8 cellular contexts compared by ENCODE assay signal in genomic region chr2:144508162-144508765, GRCh38. TPM values are rescaled to one million over a fixed set of nuclear protein-coding genes. Genes with fewer than 3 reads are reported as not detected.
DNase-seq lines count a peak whose midpoint lies in the region; ATAC-seq and TF ChIP-seq lines count a peak whose summit lies in the region.

No MANE protein-coding gene starts in this region.

- H3K4me1 ChIP-seq in psoas muscle (peaks cover 80% of the 10 kb centered on the region), MM.1S (ENCODE audit: low read length) (no peaks in the 10 kb centered on the region)

- no peaks in the 10 kb centered on the region for H3K9me2 ChIP-seq in MM.1S (replicated peaks; ENCODE audit: insufficient read depth, low read length)

- H3K9me3 ChIP-seq in psoas muscle (no peaks in the 10 kb centered on the region), MM.1S (replicated peaks; ENCODE audit: insufficient read depth, low read length) (no peaks in the 10 kb centered on the region)

- no peak overlapping the region for H3K4me2 ChIP-seq in MM.1S (ENCODE audit: low read depth, low read length)

- ATAC-seq in psoas muscle (peak in 2 of 4 donors; percentile 17 to 30), GM18907 (IDR thresholded peaks at IDR 0.05; ENCODE audit: unreplicated experiment) (no peak), GM18517 (IDR thresholded peaks at IDR 0.05; ENCODE audit: unreplicated experiment) (no peak)

- no peak overlapping the region for H2AFZ ChIP-seq in MM.1S (ENCODE audit: low read length)

- H3K4me3 ChIP-seq in psoas muscle (peak overlapping the region; percentile 89), MM.1S (ENCODE audit: low read length) (no peak overlapping the region)

- peak overlapping the region; percentile 96 for H3K27ac ChIP-seq in psoas muscle
- no peak overlapping the region for H3K27ac ChIP-seq in MM.1S (ENCODE audit: low read length)

- H3K9ac ChIP-seq in MM.1S (ENCODE audit: low read length): no peak overlapping the region

- no peaks in the 10 kb centered on the region for H3K27me3 ChIP-seq in psoas muscle (ENCODE audit: insufficient read depth in 3 of 3, low read length in 2 of 3)
- peaks cover 7% of the 10 kb centered on the region; the same call in 1 of the 2 replicates for H3K27me3 ChIP-seq in MM.1S (replicated peaks; ENCODE audit: insufficient read depth, low read length)

- no peaks in the 10 kb centered on the region for H3K79me2 ChIP-seq in MM.1S (ENCODE audit: low read length)

- in situ Hi-C loops in SK-MEL-5 (cut with HindIII; ENCODE audit: low pct_unique_long_range_greater_than_20kb, low sequenced_read_pairs): loop anchor here (25.0 kb wide), 1 partner anchor 429 kb away; no protein-coding TSS in a partner anchor

- intact Hi-C loops in psoas muscle (cut with DNase I): loop anchor here (2.0 to 5.0 kb wide), 2 partner anchors 46 to 53 kb away; no protein-coding TSS in a partner anchor

- H4K20me1 ChIP-seq in MM.1S (ENCODE audit: insufficient read depth, low read length): no peaks in the 10 kb centered on the region

- 11 to 29% (median 17%) methylated on average over 15 of the region's 15 CpGs for WGBS in psoas muscle, 3 donors

- TF ChIP-seq CTCF in psoas muscle (IDR thresholded peaks at IDR 0.05): no peak
- no peak for TF ChIP-seq CTCF in MM.1S (IDR thresholded peaks at IDR 0.05; ENCODE audit: low read length)

- H3K36me3 ChIP-seq in psoas muscle (ENCODE audit: insufficient read depth in 1 of 2, low read depth in 1 of 2): no peaks in the 10 kb centered on the region
- no peaks in the 10 kb centered on the region for H3K36me3 ChIP-seq in MM.1S (replicated peaks; ENCODE audit: insufficient read depth, low read length)

- DNase-seq in ELR (ENCODE audit: low read depth) (peak; percentile 32), SK-MEL-5 (ENCODE audit: low read depth, low spot score) (peak; percentile 76), foreskin melanocyte (peak; percentile 76), psoas muscle (no peak), MM.1S (no peak), middle frontal gyrus (ENCODE audit: extremely low spot score, low spot score) (no peak)

- no peaks in the 10 kb centered on the region for H3F3A ChIP-seq in MM.1S (ENCODE audit: insufficient read depth, low read length)

RNA-seq across cellular contexts. Expression of gene ZEB2, which starts 11.7 kb away (rescaled TPM):
- 71.9 and 85.0 TPM in 2 replicates for total RNA-seq in SK-MEL-5 (2014; rRNA removed; shearing (Covaris generic))
- polyA plus RNA-seq in SK-MEL-5 (2015; cell fraction: cytosol; rRNA removed): 32.1 and 53.9 TPM in 2 replicates
- 45.6 and 57.5 TPM in 2 replicates for polyA plus RNA-seq in SK-MEL-5 (2015; cell fraction: nucleus; rRNA removed)
- total RNA-seq in psoas muscle: 10 to 100 TPM; 23.3 to 48.7 (median 37.9) TPM
- polyA plus RNA-seq in psoas muscle: 10 to 100 TPM; 11.6 to 18.1 (median 11.7) TPM

Comparison
In these comparisons a context has a peak if more than half of its experiments do, and no peak if none do; other contexts are left out.
1. DNase-seq: peak in ELR (single experiment), SK-MEL-5 (single experiment) and foreskin melanocyte (single experiment); none in psoas muscle (0 of 2), MM.1S (single experiment) and middle frontal gyrus (single experiment).